In the genomic region with DNA sequence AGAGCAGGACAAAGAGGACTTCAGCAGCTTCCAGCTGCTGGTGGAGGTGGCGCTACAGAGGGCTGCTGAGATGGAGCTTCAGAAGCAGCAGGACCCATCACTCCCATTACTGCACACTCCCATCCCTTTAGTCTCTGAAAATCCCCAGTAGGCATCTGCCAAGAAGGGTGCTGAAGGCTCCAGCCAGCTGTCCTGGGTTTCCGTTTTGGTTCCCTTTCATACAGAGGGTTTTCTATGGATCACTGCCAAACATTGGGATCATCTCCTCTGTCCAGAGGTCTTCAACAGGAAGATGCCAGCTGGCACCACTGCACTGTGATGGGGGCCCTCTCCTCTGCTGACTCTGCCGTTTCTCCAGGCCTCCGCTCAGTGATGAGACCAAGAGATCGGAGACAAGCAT, we compare ENCODE assay signal across 18 cellular contexts. TPM values are rescaled to one million over a fixed set of nuclear protein-coding genes. Genes with fewer than 3 reads are reported as not detected.
DNase-seq lines count a peak whose midpoint lies in the region; FAIRE-seq and TF ChIP-seq lines count a peak whose summit lies in the region.
"Had no signal": no experiment of that assay in that cellular context is flagged by ENCODE, and none has a peak within 500 bp of the region (broad histone marks: within the 10 kb centered on the region; RNA-seq: fewer than 3 reads in every experiment).

No MANE protein-coding gene starts in this region.

- peaks cover 37% of the 10 kb centered on the region for H3K4me1 Mint-ChIP-seq in T-helper 2 cell treated with Interferon-gamma antibody and Interleukin-4, amounts not matched to agents 5 μg/mL and 100 μg/mL, for 36 hours (ENCODE audit: low read depth)
- peaks cover 68% of the 10 kb centered on the region for H3K4me1 Mint-ChIP-seq in activated T-helper 1 cell treated with anti-CD3 and anti-CD28 coated beads, Interleukin-12 subunit alpha, Interleukin-12 subunit beta, Interleukin-2, Interleukin-4 antibody, amounts not matched to agents 30 ng/mL and 10 ng/mL and 1 ng/mL, durations not matched to agents 14 hours and 24 hours and 36 hours (ENCODE audit: low read depth)
- no peaks in the 10 kb centered on the region for H3K4me1 Mint-ChIP-seq in progenitor cell of endocrine pancreas (ENCODE audit: low read depth)

- H3K4me3 ChIP-seq in sigmoid colon: no peak overlapping the region
- H3K4me3 ChIP-seq: gastrocnemius medialis, skin epidermis had no signal

- 86 to 91% methylated on average over 5 of the region's 5 CpGs for WGBS in sigmoid colon, 2 donors

- no peaks in the 10 kb centered on the region for H3K27me3 ChIP-seq in sigmoid colon
- H3K27me3 ChIP-seq: gastrocnemius medialis, neutrophil had no signal

- H3K36me3 ChIP-seq in sigmoid colon: peaks cover 0 to 22% (median 0%) of the 10 kb centered on the region in 4 donors
- H3K36me3 ChIP-seq: gastrocnemius medialis, neutrophil had no signal

- peak overlapping the region; percentile 69 for H3K4me3 Mint-ChIP-seq in T-helper 2 cell treated with Interferon-gamma antibody and Interleukin-4, amounts not matched to agents 5 μg/mL and 100 μg/mL, for 36 hours
- H3K4me3 Mint-ChIP-seq in activated T-helper 1 cell treated with anti-CD3 and anti-CD28 coated beads, Interleukin-12 subunit alpha, Interleukin-12 subunit beta, Interleukin-2, Interleukin-4 antibody, amounts not matched to agents 30 ng/mL and 10 ng/mL and 1 ng/mL, durations not matched to agents 14 hours and 24 hours and 36 hours: no peak overlapping the region
- H3K4me3 Mint-ChIP-seq in progenitor cell of endocrine pancreas (ENCODE audit: low read depth): no peak overlapping the region
- H3K4me3 Mint-ChIP-seq: immature natural killer cell had no signal

- H3K27ac Mint-ChIP-seq in T-helper 2 cell treated with Interferon-gamma antibody and Interleukin-4, amounts not matched to agents 5 μg/mL and 100 μg/mL, for 36 hours: peak overlapping the region; percentile 87
- H3K27ac Mint-ChIP-seq in activated T-helper 1 cell treated with anti-CD3 and anti-CD28 coated beads, Interleukin-12 subunit alpha, Interleukin-12 subunit beta, Interleukin-2, Interleukin-4 antibody, amounts not matched to agents 30 ng/mL and 10 ng/mL and 1 ng/mL, durations not matched to agents 14 hours and 24 hours and 36 hours: peak overlapping the region; percentile 77
- H3K27ac Mint-ChIP-seq in progenitor cell of endocrine pancreas: peak overlapping the region; percentile 82

- H3K9me3 ChIP-seq in sigmoid colon: no peaks in the 10 kb centered on the region
- H3K9me3 ChIP-seq: gastrocnemius medialis, neutrophil had no signal

- peaks cover 40% of the 10 kb centered on the region for H3K36me3 Mint-ChIP-seq in T-helper 2 cell treated with Interferon-gamma antibody and Interleukin-4, amounts not matched to agents 5 μg/mL and 100 μg/mL, for 36 hours (ENCODE audit: low read depth)
- H3K36me3 Mint-ChIP-seq in activated T-helper 1 cell treated with anti-CD3 and anti-CD28 coated beads, Interleukin-12 subunit alpha, Interleukin-12 subunit beta, Interleukin-2, Interleukin-4 antibody, amounts not matched to agents 30 ng/mL and 10 ng/mL and 1 ng/mL, durations not matched to agents 14 hours and 24 hours and 36 hours (ENCODE audit: low read depth): peaks cover 60% of the 10 kb centered on the region
- peaks cover 31% of the 10 kb centered on the region for H3K36me3 Mint-ChIP-seq in progenitor cell of endocrine pancreas (ENCODE audit: insufficient read depth)

- H3K27ac ChIP-seq in sigmoid colon: no peak overlapping the region
- H3K27ac ChIP-seq: gastrocnemius medialis, HL-60, neutrophil had no signal

- no peak for FAIRE-seq in HTR-8/SVneo (lab: Jason Lieb, UNC)
- FAIRE-seq: D721Med had no signal

- TF ChIP-seq EP300 in sigmoid colon (IDR thresholded peaks at IDR 0.05): no peak

- H3K27me3 Mint-ChIP-seq in T-helper 2 cell treated with Interferon-gamma antibody and Interleukin-4, amounts not matched to agents 5 μg/mL and 100 μg/mL, for 36 hours (ENCODE audit: low read depth): no peaks in the 10 kb centered on the region
- no peaks in the 10 kb centered on the region for H3K27me3 Mint-ChIP-seq in activated T-helper 1 cell treated with anti-CD3 and anti-CD28 coated beads, Interleukin-12 subunit alpha, Interleukin-12 subunit beta, Interleukin-2, Interleukin-4 antibody, amounts not matched to agents 30 ng/mL and 10 ng/mL and 1 ng/mL, durations not matched to agents 14 hours and 24 hours and 36 hours (ENCODE audit: insufficient read depth)
- no peaks in the 10 kb centered on the region for H3K27me3 Mint-ChIP-seq in progenitor cell of endocrine pancreas

- intact Hi-C loops in activated T-helper 1 cell treated with anti-CD3 and anti-CD28 coated beads, Interleukin-12 subunit alpha, Interleukin-12 subunit beta, Interleukin-2, Interleukin-4 antibody, amounts not matched to agents 30 ng/mL and 10 ng/mL and 1 ng/mL, durations not matched to agents 14 hours and 24 hours and 36 hours (cut with micrococcal nuclease): loop anchor here (10.0 kb wide), 1 partner anchor 846 kb away; the partner anchor contains the start of gene RBM39
- intact Hi-C loops in sigmoid colon (cut with DNase I): loop anchor here (5.0 kb wide), 1 partner anchor 34 kb away; no protein-coding TSS in a partner anchor

- no peak for TF ChIP-seq CTCF in progenitor cell of endocrine pancreas (IDR thresholded peaks at IDR 0.05; ENCODE audit: unreplicated experiment)
- TF ChIP-seq CTCF in sigmoid colon (IDR thresholded peaks at IDR 0.05): no peak

- no peaks in the 10 kb centered on the region for H3K4me1 ChIP-seq in sigmoid colon
- H3K4me1 ChIP-seq: gastrocnemius medialis had no signal

- TF ChIP-seq POLR2A in sigmoid colon (IDR thresholded peaks at IDR 0.05): no peak

- no peak for DNase-seq in T-helper 2 cell treated with Interferon-gamma antibody and Interleukin-4, amounts not matched to agents 5 μg/mL and 100 μg/mL, for 36 hours (ENCODE audit: low spot score)
- DNase-seq in T-helper 2 cell (no peak), NCI-H446 treated with DMSO at 0.1 percent for 48 hours (lab: John Stamatoyannopoulos, UW) (peak; percentile 49), progenitor cell of endocrine pancreas (ENCODE audit: low spot score, unreplicated experiment) (no peak), HTR-8/SVneo (ENCODE audit: insufficient read length, low spot score) (no peak), sigmoid colon (no peak), iPS-NIHi11 (ENCODE audit: low spot score) (no peak)
- DNase-seq in activated T-helper 1 cell treated with anti-CD3 and anti-CD28 coated beads, Interleukin-12 subunit alpha, Interleukin-12 subunit beta, Interleukin-2, Interleukin-4 antibody, amounts not matched to agents 30 ng/mL and 10 ng/mL and 1 ng/mL, durations not matched to agents 14 hours and 24 hours and 36 hours (ENCODE audit: low spot score): no peak
- DNase-seq: activated CD8-positive, alpha-beta memory T cell treated with anti-CD3 and anti-CD28 coated beads for 24 hours; gastrocnemius medialis; immature natural killer cell had no signal

- no peaks in the 10 kb centered on the region for H3K9me3 Mint-ChIP-seq in T-helper 2 cell treated with Interferon-gamma antibody and Interleukin-4, amounts not matched to agents 5 μg/mL and 100 μg/mL, for 36 hours
- no peaks in the 10 kb centered on the region for H3K9me3 Mint-ChIP-seq in activated T-helper 1 cell treated with anti-CD3 and anti-CD28 coated beads, Interleukin-12 subunit alpha, Interleukin-12 subunit beta, Interleukin-2, Interleukin-4 antibody, amounts not matched to agents 30 ng/mL and 10 ng/mL and 1 ng/mL, durations not matched to agents 14 hours and 24 hours and 36 hours
- H3K9me3 Mint-ChIP-seq in progenitor cell of endocrine pancreas (ENCODE audit: low read depth): no peaks in the 10 kb centered on the region
- H3K9me3 Mint-ChIP-seq: activated naive CD4-positive, alpha-beta T cell treated with anti-CD3 and anti-CD28 coated beads, Interleukin-2, amount 50 U/mL, for 72 hours; immature natural killer cell had no signal

RNA-seq across cellular contexts. Expression of gene RAB5IF, which starts 14.3 kb away (rescaled TPM):
- total RNA-seq in activated T-helper 1 cell treated with anti-CD3 and anti-CD28 coated beads, Interleukin-12 subunit alpha, Interleukin-12 subunit beta, Interleukin-2, Interleukin-4 antibody, amounts not matched to agents 30 ng/mL and 10 ng/mL and 1 ng/mL, durations not matched to agents 14 hours and 24 hours and 36 hours: 112 and 119 TPM in 2 replicates
- total RNA-seq in progenitor cell of endocrine pancreas: 58.8 and 59.6 TPM in 2 replicates
- 10 to 100 TPM; 58.7 to 85.1 (median 75.7) TPM for total RNA-seq in sigmoid colon
- 100 to 1,000 TPM; 106 to 169 (median 148) TPM for polyA plus RNA-seq in sigmoid colon

RNA-seq across cellular contexts. Expression of gene TGIF2, which starts 17.9 kb away (rescaled TPM):
- total RNA-seq in activated T-helper 1 cell treated with anti-CD3 and anti-CD28 coated beads, Interleukin-12 subunit alpha, Interleukin-12 subunit beta, Interleukin-2, Interleukin-4 antibody, amounts not matched to agents 30 ng/mL and 10 ng/mL and 1 ng/mL, durations not matched to agents 14 hours and 24 hours and 36 hours: 50.9 and 55.4 TPM in 2 replicates
- total RNA-seq in progenitor cell of endocrine pancreas (121 and 140 TPM in 2 replicates), sigmoid colon (10 to 100 TPM in 3 of 4 donors, 1 to 10 TPM in 1; 8.9 to 13.6 (median 11.1) TPM)
- 10 to 100 TPM in 1 of 3 donors, 1 to 10 TPM in 2; 2.1 to 10.0 (median 2.4) TPM for polyA plus RNA-seq in sigmoid colon

RNA-seq across cellular contexts. Expression of gene MYL9, which starts 50.0 kb away (rescaled TPM):
- total RNA-seq in activated T-helper 1 cell treated with anti-CD3 and anti-CD28 coated beads, Interleukin-12 subunit alpha, Interleukin-12 subunit beta, Interleukin-2, Interleukin-4 antibody, amounts not matched to agents 30 ng/mL and 10 ng/mL and 1 ng/mL, durations not matched to agents 14 hours and 24 hours and 36 hours: 0.26 TPM in 1 of 2 replicates, not detected in the other
- total RNA-seq in progenitor cell of endocrine pancreas (31.0 and 46.0 TPM in 2 replicates), sigmoid colon (1,000 to 10,000 TPM; 1,167 to 2,082 (median 1,738) TPM)
- 100 to 1,000 TPM in 2 of 3 donors, 10 to 100 TPM in 1; 26.4 to 168 (median 105) TPM for polyA plus RNA-seq in sigmoid colon
- total RNA-seq: H4 had no signal

RNA-seq across cellular contexts. Expression of gene SLA2, which starts 54.7 kb away (rescaled TPM):
- total RNA-seq in activated T-helper 1 cell treated with anti-CD3 and anti-CD28 coated beads, Interleukin-12 subunit alpha, Interleukin-12 subunit beta, Interleukin-2, Interleukin-4 antibody, amounts not matched to agents 30 ng/mL and 10 ng/mL and 1 ng/mL, durations not matched to agents 14 hours and 24 hours and 36 hours: 62.0 and 64.0 TPM in 2 replicates
- total RNA-seq in progenitor cell of endocrine pancreas (0.62 and 0.77 TPM in 2 replicates), sigmoid colon (under 1 TPM in 2 of 4 donors, not detected in 2; 0.54 to 0.55 TPM)
- 1 to 10 TPM in 1 of 3 donors, under 1 TPM in 1, not detected in 1; 0.46 to 3.4 TPM for polyA plus RNA-seq in sigmoid colon
- total RNA-seq: gastrocnemius medialis, H4, lung microvascular endothelial cell had no signal

Comparison
In these comparisons a context has a peak if more than half of its experiments do, and no peak if none do; other contexts are left out.
1. RNA of gene MYL9, which starts 50.0 kb away (total RNA-seq): 1,167 to 2,082 TPM in sigmoid colon; 31.0 to 46.0 TPM in progenitor cell of endocrine pancreas and 0.26 TPM in activated T-helper 1 cell treated with anti-CD3 and anti-CD28 coated beads, Interleukin-12 subunit alpha, Interleukin-12 subunit beta, Interleukin-2, Interleukin-4 antibody, amounts not matched to agents 30 ng/mL and 10 ng/mL and 1 ng/mL, durations not matched to agents 14 hours and 24 hours and 36 hours; every median in the first group is over 10 times any median in the second.
2. Peak in every context shown above with its lines, with median percentiles within 50 percentile points of each other: H3K27ac Mint-ChIP-seq.